ENCODE assay signal across 34 cellular contexts in genomic region chr18:37671530-37671929, GRCh38.
"Had no signal": no experiment of that assay in that cellular context is flagged by ENCODE, and none has a peak within 500 bp of the region (broad histone marks: within the 10 kb centered on the region; RNA-seq: fewer than 3 reads in every experiment).

No MANE protein-coding gene starts in this region.

- H3K27me3 ChIP-seq: ascending aorta, cardiac muscle cell had no signal

- H3K4me1 ChIP-seq: ascending aorta had no signal

- H3K36me3 Mint-ChIP-seq: activated CD4-positive, alpha-beta memory T cell treated with anti-CD3 and anti-CD28 coated beads for 36 hours; activated naive CD4-positive, alpha-beta T cell treated with anti-CD3 and anti-CD28 coated beads, Interleukin-2, amount 10 ng/mL, durations not matched to agents 7 days and 5 days; activated naive CD4-positive, alpha-beta T cell treated with anti-CD3 and anti-CD28 coated beads, Interleukin-2, amount 50 U/mL, for 24 hours; activated naive CD8-positive, alpha-beta T cell; activated naive CD8-positive, alpha-beta T cell treated with anti-CD3 and anti-CD28 coated beads, Interleukin-2, amount 10 ng/mL, durations not matched to agents 7 days and 5 days; brain had no signal

- ATAC-seq: activated CD8-positive, alpha-beta T cell treated with anti-CD3 and anti-CD28 coated beads for 36 hours; activated naive CD8-positive, alpha-beta T cell treated with anti-CD3 and anti-CD28 coated beads, Interleukin-2, amount 50 U/mL, for 24 hours; activated T-cell treated with anti-CD3 and anti-CD28 coated beads, Interleukin-2, amount 50 U/mL, for 4 hours had no signal

- DNase-seq: activated B cell treated with CpG ODN at 0.5 μM for 24 hours; activated CD4-positive, alpha-beta memory T cell treated with anti-CD3 and anti-CD28 coated beads for 36 hours; activated CD4-positive, alpha-beta T cell treated with anti-CD3 and anti-CD28 coated beads for 4 hours; activated CD4-positive, alpha-beta T cell treated with anti-CD3 and anti-CD28 coated beads, Interleukin-2, amount 10 ng/mL, durations not matched to agents 24 days and 14 days; activated CD4-positive, alpha-beta T cell treated with anti-CD3 and anti-CD28 coated beads, Interleukin-2, amount 50 U/mL, for 1 hour; activated CD4-positive, alpha-beta T cell treated with anti-CD3 and anti-CD28 coated beads, Interleukin-2, amount 50 U/mL, for 4 hours; activated CD4-positive, CD25-positive, alpha-beta regulatory T cell treated with anti-CD3 and anti-CD28 coated beads, Interleukin-2, amount 50 U/mL, for 72 hours; activated CD8-positive, alpha-beta memory T cell treated with anti-CD3 and anti-CD28 coated beads, Interleukin-2, amount 50 U/mL, for 4 hours; activated CD8-positive, alpha-beta T cell treated with anti-CD3 and anti-CD28 coated beads for 36 hours; activated effector memory CD4-positive, alpha-beta T cell treated with Interleukin-2 at 50 U/mL for 16 hours; activated gamma-delta T cell; activated naive CD4-positive, alpha-beta T cell treated with anti-CD3 and anti-CD28 coated beads, Interleukin-2, amount 10 ng/mL, durations not matched to agents 7 days and 5 days; activated naive CD4-positive, alpha-beta T cell treated with Interleukin-2 at 50 U/mL for 16 hours; activated naive CD8-positive, alpha-beta T cell treated with anti-CD3 and anti-CD28 coated beads, Interleukin-2, amount 10 ng/mL, durations not matched to agents 7 days and 5 days; activated naive CD8-positive, alpha-beta T cell treated with anti-CD3 and anti-CD28 coated beads, Interleukin-2, amount 50 U/mL, for 24 hours; activated T-cell treated with anti-CD3 and anti-CD28 coated beads for 4 hours; activated T-cell treated with anti-CD3 and anti-CD28 coated beads, Interleukin-2, amount 50 U/mL, for 1 hour; activated T-cell treated with anti-CD3 and anti-CD28 coated beads, Interleukin-2, amount 50 U/mL, for 4 hours; amygdala; anterior cingulate cortex; T-helper 1 cell; T-helper 2 cell; T-helper 9 cell had no signal

- H3K4me1 Mint-ChIP-seq: activated B cell treated with CpG ODN at 0.5 μM for 24 hours; activated CD4-positive, alpha-beta T cell treated with anti-CD3 and anti-CD28 coated beads, Interleukin-2, amount 10 ng/mL, durations not matched to agents 24 days and 14 days; activated naive CD4-positive, alpha-beta T cell treated with anti-CD3 and anti-CD28 coated beads, Interleukin-2, amount 10 ng/mL, durations not matched to agents 7 days and 5 days; activated naive CD4-positive, alpha-beta T cell treated with anti-CD3 and anti-CD28 coated beads, Interleukin-2, amount 50 U/mL, for 24 hours; activated naive CD8-positive, alpha-beta T cell treated with anti-CD3 and anti-CD28 coated beads, Interleukin-2, amount 10 ng/mL, durations not matched to agents 7 days and 5 days; activated naive CD8-positive, alpha-beta T cell treated with anti-CD3 and anti-CD28 coated beads, Interleukin-2, amount 50 U/mL, for 24 hours; central memory CD8-positive, alpha-beta T cell had no signal

- H3K9me3 ChIP-seq: ascending aorta had no signal

- H3K4me3 ChIP-seq: ascending aorta, cardiac muscle cell had no signal

- H3K27ac ChIP-seq: ascending aorta, cardiac muscle cell, VCaP had no signal

- H3K27me3 Mint-ChIP-seq: activated B cell treated with CpG ODN at 0.5 μM for 24 hours; activated CD4-positive, alpha-beta memory T cell treated with anti-CD3 and anti-CD28 coated beads for 36 hours; activated CD4-positive, alpha-beta T cell treated with anti-CD3 and anti-CD28 coated beads, Interleukin-2, amount 10 ng/mL, durations not matched to agents 24 days and 14 days; activated CD8-positive, alpha-beta T cell treated with anti-CD3 and anti-CD28 coated beads for 36 hours; activated naive CD4-positive, alpha-beta T cell treated with anti-CD3 and anti-CD28 coated beads, Interleukin-2, amount 10 ng/mL, durations not matched to agents 7 days and 5 days; activated naive CD4-positive, alpha-beta T cell treated with anti-CD3 and anti-CD28 coated beads, Interleukin-2, amount 50 U/mL, for 24 hours; activated naive CD8-positive, alpha-beta T cell; activated naive CD8-positive, alpha-beta T cell treated with anti-CD3 and anti-CD28 coated beads, Interleukin-2, amount 10 ng/mL, durations not matched to agents 7 days and 5 days; activated naive CD8-positive, alpha-beta T cell treated with anti-CD3 and anti-CD28 coated beads, Interleukin-2, amount 50 U/mL, for 24 hours; central memory CD8-positive, alpha-beta T cell had no signal

- FAIRE-seq: TTC549 had no signal

- H3K27ac Mint-ChIP-seq: activated B cell treated with CpG ODN at 0.5 μM for 24 hours; activated CD4-positive, alpha-beta memory T cell treated with anti-CD3 and anti-CD28 coated beads for 36 hours; activated CD4-positive, alpha-beta T cell treated with anti-CD3 and anti-CD28 coated beads, Interleukin-2, amount 10 ng/mL, durations not matched to agents 24 days and 14 days; activated CD8-positive, alpha-beta T cell treated with anti-CD3 and anti-CD28 coated beads for 36 hours; activated naive CD4-positive, alpha-beta T cell treated with anti-CD3 and anti-CD28 coated beads, Interleukin-2, amount 10 ng/mL, durations not matched to agents 7 days and 5 days; activated naive CD4-positive, alpha-beta T cell treated with anti-CD3 and anti-CD28 coated beads, Interleukin-2, amount 50 U/mL, for 24 hours; activated naive CD8-positive, alpha-beta T cell; activated naive CD8-positive, alpha-beta T cell treated with anti-CD3 and anti-CD28 coated beads, Interleukin-2, amount 10 ng/mL, durations not matched to agents 7 days and 5 days; activated naive CD8-positive, alpha-beta T cell treated with anti-CD3 and anti-CD28 coated beads, Interleukin-2, amount 50 U/mL, for 24 hours; activated T-helper 2 cell treated with anti-CD3 and anti-CD28 coated beads, Interferon-gamma antibody, Interleukin-2, Interleukin-4, amounts not matched to agents 10 μg/mL and 5 μg/mL and 100 μg/mL, durations not matched to agents 14 hours and 24 hours and 36 hours; brain; T-helper 1 cell treated with Interleukin-12 subunit alpha and Interleukin-12 subunit beta and Interleukin-4 antibody, amounts not matched to agents 30 μg/mL and 1 μg/mL, for 36 hours; T-helper 2 cell treated with Interferon-gamma antibody and Interleukin-4, amounts not matched to agents 5 μg/mL and 100 μg/mL, for 36 hours had no signal

- H3K36me3 ChIP-seq: ascending aorta, cardiac muscle cell had no signal

- H3K9me3 Mint-ChIP-seq: activated CD4-positive, alpha-beta memory T cell treated with anti-CD3 and anti-CD28 coated beads for 36 hours; activated CD4-positive, alpha-beta T cell treated with anti-CD3 and anti-CD28 coated beads, Interleukin-2, amount 10 ng/mL, durations not matched to agents 24 days and 14 days; activated naive CD4-positive, alpha-beta T cell treated with anti-CD3 and anti-CD28 coated beads, Interleukin-2, amount 50 U/mL, for 24 hours; activated naive CD8-positive, alpha-beta T cell treated with anti-CD3 and anti-CD28 coated beads, Interleukin-2, amount 50 U/mL, for 24 hours had no signal

- H3K4me3 Mint-ChIP-seq: activated B cell treated with CpG ODN at 0.5 μM for 24 hours; activated CD4-positive, alpha-beta memory T cell treated with anti-CD3 and anti-CD28 coated beads for 36 hours; activated CD4-positive, alpha-beta T cell treated with anti-CD3 and anti-CD28 coated beads, Interleukin-2, amount 10 ng/mL, durations not matched to agents 24 days and 14 days; activated CD8-positive, alpha-beta T cell treated with anti-CD3 and anti-CD28 coated beads for 36 hours; activated naive CD4-positive, alpha-beta T cell treated with anti-CD3 and anti-CD28 coated beads, Interleukin-2, amount 10 ng/mL, durations not matched to agents 7 days and 5 days; activated naive CD4-positive, alpha-beta T cell treated with anti-CD3 and anti-CD28 coated beads, Interleukin-2, amount 50 U/mL, for 24 hours; activated naive CD8-positive, alpha-beta T cell; activated naive CD8-positive, alpha-beta T cell treated with anti-CD3 and anti-CD28 coated beads, Interleukin-2, amount 10 ng/mL, durations not matched to agents 7 days and 5 days; activated naive CD8-positive, alpha-beta T cell treated with anti-CD3 and anti-CD28 coated beads, Interleukin-2, amount 50 U/mL, for 24 hours; activated T-cell treated with anti-CD3 and anti-CD28 coated beads, Interleukin-2, amount 50 U/mL, for 4 hours; brain; central memory CD8-positive, alpha-beta T cell; T-helper 1 cell treated with Interleukin-12 subunit alpha and Interleukin-12 subunit beta and Interleukin-4 antibody, amounts not matched to agents 30 μg/mL and 1 μg/mL, for 36 hours; T-helper 2 cell treated with Interferon-gamma antibody and Interleukin-4, amounts not matched to agents 5 μg/mL and 100 μg/mL, for 36 hours had no signal
